In genomic region chr16:19210175-19210924, GRCh38 we compare ENCODE assay signal across 11 cellular contexts. TPM values are rescaled to one million over a fixed set of nuclear protein-coding genes. Genes with fewer than 3 reads are reported as not detected.
DNase-seq lines count a peak whose midpoint lies in the region; ATAC-seq and TF ChIP-seq lines count a peak whose summit lies in the region.
"Had no signal": no experiment of that assay in that cellular context is flagged by ENCODE, and none has a peak within 500 bp of the region (broad histone marks: within the 10 kb centered on the region; RNA-seq: fewer than 3 reads in every experiment).

No MANE protein-coding gene starts in this region.

- peaks cover 9 to 22% (median 12%) of the 10 kb centered on the region in 7 donors for H3K9me3 Mint-ChIP-seq in CD14-positive monocyte
- no peaks in the 10 kb centered on the region for H3K9me3 Mint-ChIP-seq in activated CD8-positive, alpha-beta memory T cell treated with anti-CD3 and anti-CD28 coated beads, Interleukin-2, amount 10 ng/mL, durations not matched to agents 7 days and 5 days (ENCODE audit: low read depth)

- H3K36me3 Mint-ChIP-seq in CD14-positive monocyte: peaks cover 6 to 9% of the 10 kb centered on the region in 2 donors
- H3K36me3 Mint-ChIP-seq in activated CD8-positive, alpha-beta memory T cell treated with anti-CD3 and anti-CD28 coated beads, Interleukin-2, amount 10 ng/mL, durations not matched to agents 7 days and 5 days: no peaks in the 10 kb centered on the region
- H3K36me3 Mint-ChIP-seq: CD8-positive, alpha-beta T cell had no signal

- CTCF ChIA-PET in activated CD8-positive, alpha-beta memory T cell treated with anti-CD3 and anti-CD28 coated beads, Interleukin-2, amount 10 ng/mL, durations not matched to agents 7 days and 5 days (lab: Charles Lee): no interaction called here

- H3K4me3 Mint-ChIP-seq in CD14-positive monocyte: peak overlapping the region; percentile 58 to 75
- no peak overlapping the region for H3K4me3 Mint-ChIP-seq in activated CD8-positive, alpha-beta memory T cell treated with anti-CD3 and anti-CD28 coated beads, Interleukin-2, amount 10 ng/mL, durations not matched to agents 7 days and 5 days
- H3K4me3 Mint-ChIP-seq: brain; CD8-positive, alpha-beta T cell; nephron had no signal

- peak overlapping the region; percentile 85 to 97 (median 95) for H3K27ac Mint-ChIP-seq in CD14-positive monocyte
- no peak overlapping the region for H3K27ac Mint-ChIP-seq in activated CD8-positive, alpha-beta memory T cell treated with anti-CD3 and anti-CD28 coated beads, Interleukin-2, amount 10 ng/mL, durations not matched to agents 7 days and 5 days
- H3K27ac Mint-ChIP-seq: CD8-positive, alpha-beta T cell; nephron had no signal

- ATAC-seq in GM19452 (IDR thresholded peaks at IDR 0.05; ENCODE audit: unreplicated experiment) (peak; percentile 63), HG03342 (IDR thresholded peaks at IDR 0.05; ENCODE audit: unreplicated experiment) (peak; percentile 70)
- ATAC-seq in activated CD8-positive, alpha-beta memory T cell treated with anti-CD3 and anti-CD28 coated beads, Interleukin-2, amount 10 ng/mL, durations not matched to agents 7 days and 5 days: no peak
- ATAC-seq: CD8-positive, alpha-beta T cell had no signal

- H3K27me3 Mint-ChIP-seq in CD14-positive monocyte (ENCODE audit: low read depth in 3 of 3): peaks cover 2 to 5% (median 2%) of the 10 kb centered on the region in 3 donors
- H3K27me3 Mint-ChIP-seq in activated CD8-positive, alpha-beta memory T cell treated with anti-CD3 and anti-CD28 coated beads, Interleukin-2, amount 10 ng/mL, durations not matched to agents 7 days and 5 days: no peaks in the 10 kb centered on the region

- no peak for TF ChIP-seq CTCF in CD14-positive monocyte (IDR thresholded peaks at IDR 0.05)

- DNase-seq in CD14-positive monocyte (ENCODE audit: low spot score) (no peak), SKM-1 treated with dmso at 0.1 percent for 144 hours (lab: John Stamatoyannopoulos, UW; ENCODE audit: unreplicated experiment) (peak; percentile 71), NCI-H2227 (lab: John Stamatoyannopoulos, UW; ENCODE audit: unreplicated experiment) (no peak), activated T-cell treated with anti-CD3 and anti-CD28 coated beads for 4 hours (no peak), T-helper 2 cell (no peak)
- no peak for DNase-seq in activated CD8-positive, alpha-beta memory T cell treated with anti-CD3 and anti-CD28 coated beads, Interleukin-2, amount 10 ng/mL, durations not matched to agents 7 days and 5 days
- DNase-seq: CD8-positive, alpha-beta T cell had no signal

- intact Hi-C loops in CD14-positive monocyte (cut with micrococcal nuclease): no loop called here

- H3K4me1 Mint-ChIP-seq in CD14-positive monocyte: peaks cover 56% of the 10 kb centered on the region
- H3K4me1 Mint-ChIP-seq in activated CD8-positive, alpha-beta memory T cell treated with anti-CD3 and anti-CD28 coated beads, Interleukin-2, amount 10 ng/mL, durations not matched to agents 7 days and 5 days: no peaks in the 10 kb centered on the region
- H3K4me1 Mint-ChIP-seq: nephron had no signal

RNA-seq across cellular contexts. Expression of gene SYT17, which starts 42.3 kb away (rescaled TPM):
- polyA plus RNA-seq in CD14-positive monocyte: 1 to 10 TPM in 1 of 2 donors, under 1 TPM in 1; 0.81 to 1.1 TPM
- total RNA-seq in activated CD8-positive, alpha-beta memory T cell treated with anti-CD3 and anti-CD28 coated beads, Interleukin-2, amount 10 ng/mL, durations not matched to agents 7 days and 5 days: not detected
- total RNA-seq: CD8-positive, alpha-beta T cell had no signal
